ENCODE assay signal across 12 cellular contexts in the genomic region with DNA sequence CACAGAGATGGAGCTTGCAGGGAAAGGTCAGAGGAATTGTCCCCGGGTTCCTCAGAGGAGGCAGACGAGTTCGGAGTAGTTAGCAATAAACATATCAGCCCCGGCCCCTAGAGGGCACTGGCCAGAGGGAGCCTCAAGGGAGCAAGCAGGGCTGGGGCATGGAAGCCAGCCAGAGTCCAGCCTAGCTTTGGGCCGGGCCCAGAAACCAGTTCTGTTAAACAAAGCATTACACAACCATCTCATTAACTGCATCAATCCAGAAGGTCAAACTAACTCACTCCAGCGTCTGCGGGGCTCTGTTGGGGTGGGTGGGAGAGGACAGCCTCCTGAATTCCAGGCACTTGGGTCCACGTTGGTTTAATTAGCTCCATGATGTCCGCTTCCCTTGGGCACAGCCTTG. TPM values are rescaled to one million over a fixed set of nuclear protein-coding genes. Genes with fewer than 3 reads are reported as not detected.
DNase-seq lines count a peak whose midpoint lies in the region; ATAC-seq, FAIRE-seq and TF ChIP-seq lines count a peak whose summit lies in the region.
"Had no signal": no experiment of that assay in that cellular context is flagged by ENCODE, and none has a peak within 500 bp of the region (broad histone marks: within the 10 kb centered on the region; RNA-seq: fewer than 3 reads in every experiment).

No MANE protein-coding gene starts in this region.

- in situ Hi-C loops in GM12878 (cut with MboI): no loop called here

- H3K27me3 ChIP-seq in right atrium auricular region (no peaks in the 10 kb centered on the region), GM12878 (replicated peaks in 1 of 2; ENCODE audit: control insufficient read depth in 2 of 2, insufficient read depth in 2 of 2, low read length in 1 of 2) (no peaks in the 10 kb centered on the region; a peak in 1 of 4 replicates)
- H3K27me3 ChIP-seq: ascending aorta had no signal

- BruUV-seq in GM12878 (replicated peaks; lab: Mats Ljungman, UMichigan): no TSS peak

- no peak overlapping the region for H2AFZ ChIP-seq in GM12878 (ENCODE audit: control insufficient read depth, low read depth, low read length)

- no peak overlapping the region for H3K4me2 ChIP-seq in GM12878 (ENCODE audit: control insufficient read depth, insufficient read depth)

- H4K20me1 ChIP-seq in GM12878 (ENCODE audit: control insufficient read depth, insufficient read depth): no peaks in the 10 kb centered on the region

- no peak for DNase-seq in Right ventricle myocardium inferior (ENCODE audit: missing footprints)
- no peak for DNase-seq in right atrium auricular region (ENCODE audit: low spot score)
- no peak for DNase-seq in GM12878 (ENCODE audit: low read depth, low spot score)
- DNase-seq in left lobe of liver (ENCODE audit: low spot score): peak; percentile 97
- peak; percentile 75 for DNase-seq in ureter (ENCODE audit: low spot score)
- no peak for DNase-seq in islet precursor cell
- DNase-seq in NCI-H1930 (lab: John Stamatoyannopoulos, UW): no peak
- DNase-seq: T1000 had no signal

- no peaks in the 10 kb centered on the region for H3K4me1 ChIP-seq in right atrium auricular region
- no peaks in the 10 kb centered on the region for H3K4me1 ChIP-seq in GM12878 (ENCODE audit: control insufficient read depth, insufficient read depth, low read length)
- H3K4me1 ChIP-seq: ascending aorta had no signal

- TF ChIP-seq CTCF in right atrium auricular region (IDR thresholded peaks at IDR 0.05) (no peak), GM12878 (IDR thresholded peaks at IDR 0.05 in 2 of 3, conservative IDR thresholded peaks at IDR 0.05 in 1 of 3; ENCODE audit: control insufficient read depth in 2 of 3, extremely low read depth in 1 of 3, insufficient read depth in 1 of 3, low read depth in 3 of 3, low read length in 3 of 3) (0 out of 6 replicates have a peak, but pooled peaks have one; percentile 4 to 20 (median 13))

- H3K79me2 ChIP-seq in GM12878 (ENCODE audit: control insufficient read depth, insufficient read depth, low read length): no peaks in the 10 kb centered on the region

- intact Hi-C loops in Right ventricle myocardium inferior (cut with DNase I): no loop called here
- intact Hi-C loops in GM12878 (cut with micrococcal nuclease; ENCODE audit: unreplicated experiment): no loop called here

- H3K4me3 ChIP-seq in right atrium auricular region (no peak overlapping the region), GM12878 (no peak overlapping the region)
- H3K4me3 ChIP-seq: ascending aorta had no signal

- no peak for TF ChIP-seq POLR2A in GM12878 (IDR thresholded peaks at IDR 0.05; ENCODE audit: low read depth, low read length)

- FAIRE-seq in GM12878 (lab: Jason Lieb, UNC): no peak

- ATAC-seq in Right ventricle myocardium inferior (peak; percentile 52), GM12878 (peak; percentile 63), left lobe of liver (peak; percentile 97), HG02763 (IDR thresholded peaks at IDR 0.05; ENCODE audit: unreplicated experiment) (no peak)

- no peak overlapping the region for H3K9ac ChIP-seq in GM12878 (ENCODE audit: control insufficient read depth, insufficient read depth, low read length)

- no peak for TF ChIP-seq EP300 in GM12878 (IDR thresholded peaks at IDR 0.05; ENCODE audit: borderline replicate concordance in 1 of 2, control insufficient read depth in 1 of 2, low read depth in 2 of 2, low read length in 2 of 2)

- H3K27ac ChIP-seq in right atrium auricular region (no peak overlapping the region), GM12878 (ENCODE audit: control insufficient read depth, insufficient read depth) (no peak overlapping the region)
- H3K27ac ChIP-seq: ascending aorta had no signal

- H3K9me3 ChIP-seq in right atrium auricular region (no peaks in the 10 kb centered on the region), GM12878 (replicated peaks; ENCODE audit: control insufficient read depth, insufficient read depth, low read length) (no peaks in the 10 kb centered on the region)
- H3K9me3 ChIP-seq: ascending aorta had no signal

- POLR2A ChIA-PET in GM12878 (lab: Charles Lee): interaction anchor here (1.2 kb wide), 1 partner anchor 12 kb away, joined by 5 read pairs; no protein-coding TSS in a partner anchor

- no peak for TF ChIP-seq RAD21 in GM12878 (IDR thresholded peaks at IDR 0.05; ENCODE audit: insufficient read depth, low read depth, low read length)

- no peaks in the 10 kb centered on the region for H3K36me3 ChIP-seq in right atrium auricular region
- H3K36me3 ChIP-seq in GM12878 (ENCODE audit: control insufficient read depth in 2 of 2, insufficient read depth in 2 of 2, low read length in 1 of 2): no peaks in the 10 kb centered on the region
- H3K36me3 ChIP-seq: ascending aorta had no signal

- WGBS in GM12878 (ENCODE audit: insufficient coverage, insufficient replicate concordance, low lambda C conversion rate, missing lambda C conversion rate): 29% methylated on average over 9 of the region's 9 CpGs

- CTCF ChIA-PET in GM12878 (lab: Yijun Ruan, JAX): interaction anchor here (0.6 to 1.7 kb wide), 4 partner anchors 13 to 143 kb away, joined by 3 to 7 read pairs (median 4); no protein-coding TSS in a partner anchor

- RAD21 ChIA-PET in GM12878 (lab: Charles Lee; ENCODE audit: unreplicated experiment): no interaction called here

- SMC1A ChIA-PET in GM12878 (lab: Charles Lee; ENCODE audit: uncharacterized antibody, unreplicated experiment): no interaction called here

TF ChIP-seq in GM12878, 131 proteins besides CTCF, POLR2A, EP300 and RAD21 (continues in another document):
- TF ChIP-seq CHD2 (IDR thresholded peaks at IDR 0.05; ENCODE audit: borderline replicate concordance, low read depth, low read length) (no peak), SPI1 (IDR thresholded peaks at IDR 0.05; ENCODE audit: borderline replicate concordance, insufficient read depth, low read depth, low read length) (no peak), TARDBP (IDR thresholded peaks at IDR 0.05; ENCODE audit: borderline replicate concordance) (no peak), CBX3 (IDR thresholded peaks at IDR 0.05; ENCODE audit: borderline replicate concordance, low read depth) (no peak), TCF3 (IDR thresholded peaks at IDR 0.05; ENCODE audit: borderline replicate concordance, insufficient read depth, low read depth, low read length) (no peak), ESRRA (IDR thresholded peaks at IDR 0.05; ENCODE audit: low read length) (no peak), ATF2 (IDR thresholded peaks at IDR 0.05; ENCODE audit: low read length) (no peak)

RNA-seq across cellular contexts. Expression of gene IREB2, which starts 41.0 kb away (rescaled TPM):
- total RNA-seq in Right ventricle myocardium inferior (22.5 TPM), right atrium auricular region (10 to 100 TPM; 14.5 to 16.3 TPM), GM12878 (2014; rRNA removed) (22.8 and 23.0 TPM in 2 replicates), GM12878 (2014; rRNA removed; fragmentation: Illumina TruSeq; extraction: Trizol) (25.8 and 30.0 TPM in 2 replicates), GM12878 (2021) (51.3 and 52.4 TPM in 2 replicates), left lobe of liver (25.1 TPM), ureter (57.8 TPM)
- total RNA-seq in GM12878 (2013; cell fraction: nucleolus; rRNA removed): 107 and 109 TPM in 2 replicates
- 11.5 TPM for polyA plus RNA-seq in GM12878 (2011; ENCODE audit: low read depth)
- polyA plus RNA-seq in GM12878 (2011; rRNA removed) (35.7 and 49.6 TPM in 2 replicates), GM12878 (2014; fragmentation: Illumina TruSeq; extraction: Trizol) (34.9 and 48.1 TPM in 2 replicates), GM12878 (2014; fragmentation: Nextera tagmentation; extraction: Ambion mirVana) (10 to 100 TPM; 13.0 to 13.9 TPM), GM12878 (2014; rRNA removed) (21.9 and 23.1 TPM in 2 replicates), GM12878 (2016; fragmentation: Nextera tagmentation; extraction: Ambion mirVana) (10 to 100 TPM; 21.9 to 25.8 TPM)
- polyA plus RNA-seq in GM12878 (2011; cell fraction: cytosol; rRNA removed): 13.1 and 17.0 TPM in 2 replicates
- 21.4 and 26.3 TPM in 2 replicates for polyA plus RNA-seq in GM12878 (2011; cell fraction: nucleus; rRNA removed)
- polyA plus RNA-seq in GM12878 (2012): 23.9 and 27.4 TPM in 2 replicates
- 41.2 and 58.5 TPM in 2 replicates for polyA minus RNA-seq in GM12878 (2011; rRNA and poly(A)+ RNA removed)
- polyA minus RNA-seq in GM12878 (2011; cell fraction: cytosol; rRNA and poly(A)+ RNA removed): 26.2 and 35.7 TPM in 2 replicates
- 23.1 and 35.3 TPM in 2 replicates for polyA minus RNA-seq in GM12878 (2011; cell fraction: nucleus; rRNA and poly(A)+ RNA removed)

RNA-seq across cellular contexts. Expression of gene CRABP1, which starts 56.8 kb away (rescaled TPM):
- total RNA-seq in Right ventricle myocardium inferior: not detected
- total RNA-seq in right atrium auricular region: not detected
- total RNA-seq in GM12878 (2013; cell fraction: nucleolus; rRNA removed): not detected in 2 replicates
- total RNA-seq in GM12878 (2014; rRNA removed): not detected in 2 replicates
- total RNA-seq in GM12878 (2014; rRNA removed; fragmentation: Illumina TruSeq; extraction: Trizol): not detected in 2 replicates
- total RNA-seq in GM12878 (2021): 0.37 and 0.41 TPM in 2 replicates
- polyA plus RNA-seq in GM12878 (2011; ENCODE audit: low read depth): not detected
- not detected in 2 replicates for polyA plus RNA-seq in GM12878 (2011; rRNA removed)
- polyA plus RNA-seq in GM12878 (2011; cell fraction: cytosol; rRNA removed): not detected in 2 replicates
- not detected in 2 replicates for polyA plus RNA-seq in GM12878 (2011; cell fraction: nucleus; rRNA removed)
- 0.48 TPM in 1 of 2 replicates, not detected in the other for polyA plus RNA-seq in GM12878 (2012)
- not detected in 2 replicates for polyA plus RNA-seq in GM12878 (2014; fragmentation: Illumina TruSeq; extraction: Trizol)
- polyA plus RNA-seq in GM12878 (2014; fragmentation: Nextera tagmentation; extraction: Ambion mirVana): not detected
- polyA plus RNA-seq in GM12878 (2014; rRNA removed): not detected in 2 replicates
- polyA plus RNA-seq in GM12878 (2016; fragmentation: Nextera tagmentation; extraction: Ambion mirVana): under 1 TPM in 1 of 2 experiments, not detected in 1; 0.21 TPM
- not detected in 2 replicates for polyA minus RNA-seq in GM12878 (2011; rRNA and poly(A)+ RNA removed)
- not detected in 2 replicates for polyA minus RNA-seq in GM12878 (2011; cell fraction: cytosol; rRNA and poly(A)+ RNA removed)
- not detected in 2 replicates for polyA minus RNA-seq in GM12878 (2011; cell fraction: nucleus; rRNA and poly(A)+ RNA removed)
- 0.40 TPM for total RNA-seq in left lobe of liver
- not detected for total RNA-seq in ureter
- total RNA-seq: ascending aorta, kidney epithelial cell had no signal
- polyA plus RNA-seq: IgD-negative memory B cell had no signal

Comparison
In these comparisons a context has a peak if more than half of its experiments do, and no peak if none do; other contexts are left out.
1. DNase-seq: peak in left lobe of liver (single experiment) and ureter (single experiment); none in Right ventricle myocardium inferior (single experiment), right atrium auricular region (single experiment), GM12878 (single experiment), islet precursor cell (single experiment) and NCI-H1930 (0 of 2).
2. CTCF ChIP-seq: peak in GM12878 (3 of 3); none in right atrium auricular region (0 of 2).